19 cellular contexts compared by ENCODE assay signal in genomic region chr1:116413414-116413813, GRCh38. TPM values are rescaled to one million over a fixed set of nuclear protein-coding genes. Genes with fewer than 3 reads are reported as not detected.
DNase-seq lines count a peak whose midpoint lies in the region; ATAC-seq, FAIRE-seq and TF ChIP-seq lines count a peak whose summit lies in the region.
"Had no signal": no experiment of that assay in that cellular context is flagged by ENCODE, and none has a peak within 500 bp of the region (broad histone marks: within the 10 kb centered on the region; RNA-seq: fewer than 3 reads in every experiment).

No MANE protein-coding gene starts in this region.

- no peak overlapping the region for H3K4me2 ChIP-seq in K562 (ENCODE audit: insufficient read depth, low read length)
- H3K4me2 ChIP-seq: PC-9 had no signal

- H3K4me1 Mint-ChIP-seq in activated naive CD8-positive, alpha-beta T cell (ENCODE audit: low read depth): peaks cover 37% of the 10 kb centered on the region
- H3K4me1 Mint-ChIP-seq in activated naive CD8-positive, alpha-beta T cell treated with anti-CD3 and anti-CD28 coated beads, Interleukin-2, amount 50 U/mL, for 24 hours: peaks cover 23% of the 10 kb centered on the region
- peaks cover 19 to 41% (median 32%) of the 10 kb centered on the region in 4 donors for H3K4me1 Mint-ChIP-seq in CD4-positive, CD25-positive, alpha-beta regulatory T cell
- H3K4me1 Mint-ChIP-seq in naive thymus-derived CD4-positive, alpha-beta T cell: peaks cover 28 to 66% (median 56%) of the 10 kb centered on the region in 7 donors
- peaks cover 28% of the 10 kb centered on the region for H3K4me1 Mint-ChIP-seq in T-helper 2 cell treated with Interferon-gamma antibody and Interleukin-4, amounts not matched to agents 5 μg/mL and 100 μg/mL, for 36 hours (ENCODE audit: low read depth)

- peak overlapping the region; percentile 23 for H2AFZ ChIP-seq in K562 (ENCODE audit: low read depth, low read length)
- H2AFZ ChIP-seq: PC-9 had no signal

- H3K27ac Mint-ChIP-seq in activated naive CD8-positive, alpha-beta T cell: peak overlapping the region; percentile 12
- no peak overlapping the region for H3K27ac Mint-ChIP-seq in activated naive CD8-positive, alpha-beta T cell treated with anti-CD3 and anti-CD28 coated beads, Interleukin-2, amount 50 U/mL, for 24 hours
- H3K27ac Mint-ChIP-seq in CD4-positive, CD25-positive, alpha-beta regulatory T cell: peak overlapping the region in 2 of 3 donors; percentile 23 to 40
- peak overlapping the region in 6 of 9 donors; percentile 24 to 63 (median 42) for H3K27ac Mint-ChIP-seq in naive thymus-derived CD4-positive, alpha-beta T cell
- H3K27ac Mint-ChIP-seq in T-helper 2 cell treated with Interferon-gamma antibody and Interleukin-4, amounts not matched to agents 5 μg/mL and 100 μg/mL, for 36 hours: no peak overlapping the region
- H3K27ac Mint-ChIP-seq: B cell had no signal

- no peak for TF ChIP-seq RAD21 in K562 (CRISPR knock-in tag; conservative IDR thresholded peaks at IDR 0.05 in 1 of 2, IDR thresholded peaks at IDR 0.05 in 1 of 2)

- H3K9ac ChIP-seq in K562 (ENCODE audit: insufficient read depth in 1 of 2, low read depth in 2 of 2, low read length in 2 of 2): no peak overlapping the region

- TF ChIP-seq EP300 in K562 (IDR thresholded peaks at IDR 0.05; ENCODE audit: low read length): no peak

- H3K27ac ChIP-seq in CD4-positive, CD25-positive, alpha-beta regulatory T cell (ENCODE audit: insufficient read depth, low read length, poor library complexity, severe bottlenecking): no peak overlapping the region
- H3K27ac ChIP-seq in K562 (ENCODE audit: extremely low read depth, low read depth, low read length): no peak overlapping the region
- H3K27ac ChIP-seq in naive thymus-derived CD4-positive, alpha-beta T cell (ENCODE audit: low read depth, low read length): no peak overlapping the region
- H3K27ac ChIP-seq: PC-9, SK-N-MC had no signal

- H3K4me3 ChIP-seq in CD4-positive, CD25-positive, alpha-beta regulatory T cell (ENCODE audit: low read depth, low read length): no peak overlapping the region
- no peak overlapping the region for H3K4me3 ChIP-seq in K562
- no peak overlapping the region for H3K4me3 ChIP-seq in naive thymus-derived CD4-positive, alpha-beta T cell (ENCODE audit: low read length)
- H3K4me3 ChIP-seq: PC-9, SK-N-MC had no signal

- CTCF ChIA-PET in K562 (lab: Yijun Ruan, JAX; ENCODE audit: low intra/inter-chr PET ratio): no interaction called here
- CTCF ChIA-PET in naive thymus-derived CD4-positive, alpha-beta T cell (lab: Charles Lee): interaction anchor here (0.9 kb wide), 1 partner anchor 10 kb away, joined by 3 read pairs; no protein-coding TSS in a partner anchor

- TF ChIP-seq CTCF in K562 (IDR thresholded peaks at IDR 0.05 in 2 of 3, conservative IDR thresholded peaks at IDR 0.05 in 1 of 3; ENCODE audit: insufficient read depth in 2 of 3, low read depth in 1 of 3, low read length in 3 of 3): no peak

- peaks cover 5% of the 10 kb centered on the region for H3K36me3 ChIP-seq in CD4-positive, CD25-positive, alpha-beta regulatory T cell (ENCODE audit: control insufficient read depth, insufficient read depth, low read length)
- H3K36me3 ChIP-seq in K562 (ENCODE audit: control insufficient read depth, insufficient read depth, low read length): no peaks in the 10 kb centered on the region; the same call in 2 of the 3 replicates
- no peaks in the 10 kb centered on the region for H3K36me3 ChIP-seq in naive thymus-derived CD4-positive, alpha-beta T cell (ENCODE audit: control insufficient read depth in 2 of 3, insufficient read depth in 3 of 3, low read length in 3 of 3)

- H3K4me1 ChIP-seq in CD4-positive, CD25-positive, alpha-beta regulatory T cell (ENCODE audit: control insufficient read depth, insufficient read depth, low read length, poor library complexity, severe bottlenecking): peaks cover 16% of the 10 kb centered on the region
- H3K4me1 ChIP-seq in K562 (replicated peaks in 1 of 2; ENCODE audit: control insufficient read depth in 2 of 2, insufficient read depth in 2 of 2, low read length in 2 of 2): peaks cover 45 to 89% of the 10 kb centered on the region in 2 experiments
- peaks cover 8 to 11% of the 10 kb centered on the region in 2 donors for H3K4me1 ChIP-seq in naive thymus-derived CD4-positive, alpha-beta T cell (ENCODE audit: control insufficient read depth in 2 of 2, insufficient read depth in 2 of 2, low read length in 2 of 2)

- peaks cover 16% of the 10 kb centered on the region for H3K36me3 Mint-ChIP-seq in activated naive CD8-positive, alpha-beta T cell
- H3K36me3 Mint-ChIP-seq in activated naive CD8-positive, alpha-beta T cell treated with anti-CD3 and anti-CD28 coated beads, Interleukin-2, amount 50 U/mL, for 24 hours (ENCODE audit: low read depth): peaks cover 2% of the 10 kb centered on the region
- H3K36me3 Mint-ChIP-seq in CD4-positive, CD25-positive, alpha-beta regulatory T cell: peaks cover 14% of the 10 kb centered on the region
- H3K36me3 Mint-ChIP-seq in naive thymus-derived CD4-positive, alpha-beta T cell: peaks cover 0 to 17% (median 14%) of the 10 kb centered on the region in 5 donors
- peaks cover 5% of the 10 kb centered on the region for H3K36me3 Mint-ChIP-seq in T-helper 2 cell treated with Interferon-gamma antibody and Interleukin-4, amounts not matched to agents 5 μg/mL and 100 μg/mL, for 36 hours (ENCODE audit: low read depth)

- in situ Hi-C loops in K562 (cut with MboI): no loop called here

- BruUV-seq in K562 (replicated peaks; lab: Mats Ljungman, UMichigan): no TSS peak

- no peaks in the 10 kb centered on the region for H3K9me3 ChIP-seq in CD4-positive, CD25-positive, alpha-beta regulatory T cell (ENCODE audit: control insufficient read depth in 2 of 2, low read length in 2 of 2)
- H3K9me3 ChIP-seq in K562 (replicated peaks; ENCODE audit: control insufficient read depth, insufficient read depth, low read depth, low read length): no peaks in the 10 kb centered on the region
- H3K9me3 ChIP-seq in naive thymus-derived CD4-positive, alpha-beta T cell (ENCODE audit: control insufficient read depth in 2 of 3, low read length in 3 of 3): no peaks in the 10 kb centered on the region

- no peaks in the 10 kb centered on the region for H3K9me3 Mint-ChIP-seq in activated naive CD8-positive, alpha-beta T cell (ENCODE audit: low read depth)
- H3K9me3 Mint-ChIP-seq in activated naive CD8-positive, alpha-beta T cell treated with anti-CD3 and anti-CD28 coated beads, Interleukin-2, amount 50 U/mL, for 24 hours: no peaks in the 10 kb centered on the region
- peaks cover 0 to 1% (median 0%) of the 10 kb centered on the region in 7 donors for H3K9me3 Mint-ChIP-seq in CD4-positive, CD25-positive, alpha-beta regulatory T cell
- H3K9me3 Mint-ChIP-seq in naive thymus-derived CD4-positive, alpha-beta T cell: no peaks in the 10 kb centered on the region
- no peaks in the 10 kb centered on the region for H3K9me3 Mint-ChIP-seq in T-helper 2 cell treated with Interferon-gamma antibody and Interleukin-4, amounts not matched to agents 5 μg/mL and 100 μg/mL, for 36 hours

- intact Hi-C loops in K562 (cut with micrococcal nuclease): no loop called here
- intact Hi-C loops in naive thymus-derived CD4-positive, alpha-beta T cell (cut with micrococcal nuclease): no loop called here

- no peak for ATAC-seq in activated naive CD8-positive, alpha-beta T cell treated with anti-CD3 and anti-CD28 coated beads, Interleukin-2, amount 50 U/mL, for 24 hours
- no peak for ATAC-seq in CD4-positive, CD25-positive, alpha-beta regulatory T cell (ENCODE audit: low read depth in 2 of 2)
- ATAC-seq in K562: no peak
- no peak for ATAC-seq in naive thymus-derived CD4-positive, alpha-beta T cell

- peaks cover 10% of the 10 kb centered on the region; the same call in 2 of the 3 replicates for H3K79me2 ChIP-seq in K562 (ENCODE audit: control insufficient read depth, insufficient read depth, low read length)

- no peaks in the 10 kb centered on the region for H3K27me3 Mint-ChIP-seq in activated naive CD8-positive, alpha-beta T cell
- H3K27me3 Mint-ChIP-seq in activated naive CD8-positive, alpha-beta T cell treated with anti-CD3 and anti-CD28 coated beads, Interleukin-2, amount 50 U/mL, for 24 hours: no peaks in the 10 kb centered on the region
- peaks cover 4% of the 10 kb centered on the region for H3K27me3 Mint-ChIP-seq in CD4-positive, CD25-positive, alpha-beta regulatory T cell
- no peaks in the 10 kb centered on the region for H3K27me3 Mint-ChIP-seq in naive thymus-derived CD4-positive, alpha-beta T cell
- no peaks in the 10 kb centered on the region for H3K27me3 Mint-ChIP-seq in T-helper 2 cell treated with Interferon-gamma antibody and Interleukin-4, amounts not matched to agents 5 μg/mL and 100 μg/mL, for 36 hours (ENCODE audit: low read depth)
- H3K27me3 Mint-ChIP-seq: B cell had no signal

- no peaks in the 10 kb centered on the region for H3K27me3 ChIP-seq in CD4-positive, CD25-positive, alpha-beta regulatory T cell (ENCODE audit: control insufficient read depth, insufficient read depth, low read length)
- H3K27me3 ChIP-seq in K562 (ENCODE audit: control insufficient read depth in 2 of 2, insufficient read depth in 2 of 2, low read length in 2 of 2): no peaks in the 10 kb centered on the region
- no peaks in the 10 kb centered on the region for H3K27me3 ChIP-seq in naive thymus-derived CD4-positive, alpha-beta T cell (ENCODE audit: control insufficient read depth in 2 of 2, insufficient read depth in 2 of 2, low read length in 2 of 2)

- no peak for FAIRE-seq in K562 (lab: Jason Lieb, UNC)

- DNase-seq in activated naive CD8-positive, alpha-beta T cell treated with anti-CD3 and anti-CD28 coated beads, Interleukin-2, amount 50 U/mL, for 24 hours: no peak
- DNase-seq in CD4-positive, CD25-positive, alpha-beta regulatory T cell: no peak
- DNase-seq in K562 (ENCODE audit: extremely low read depth in 1 of 4, low spot score in 3 of 4) (no peak), Ammon's horn (ENCODE audit: low spot score) (no peak)
- DNase-seq in naive thymus-derived CD4-positive, alpha-beta T cell: no peak
- DNase-seq in T-helper 2 cell treated with Interferon-gamma antibody and Interleukin-4, amounts not matched to agents 5 μg/mL and 100 μg/mL, for 36 hours (ENCODE audit: low spot score): no peak
- DNase-seq: COR-L47, DMS79, MM.1S, NCI-H1048, NCI-H1436, NCI-H187 treated with DMSO at 0.1 percent for 48 hours, NCI-H2107, PC-9, RPMI8226, SHP77 treated with DMSO at 0.1 percent for 48 hours had no signal

- POLR2A ChIA-PET in K562 (lab: Yijun Ruan, JAX): interaction anchor here (3.2 kb wide), 1 partner anchor 12 kb away, joined by 13 read pairs; no protein-coding TSS in a partner anchor
- POLR2A ChIA-PET in naive thymus-derived CD4-positive, alpha-beta T cell (lab: Charles Lee): no interaction called here

- TF ChIP-seq POLR2A in K562 (conservative IDR thresholded peaks at IDR 0.05): no peak

- no peaks in the 10 kb centered on the region for H3K9me1 ChIP-seq in K562 (ENCODE audit: control insufficient read depth, insufficient read depth, low read length)

- H4K20me1 ChIP-seq in K562 (replicated peaks; ENCODE audit: control insufficient read depth, insufficient read depth, low read length): no peaks in the 10 kb centered on the region

- no peak overlapping the region for H3K4me3 Mint-ChIP-seq in activated naive CD8-positive, alpha-beta T cell
- H3K4me3 Mint-ChIP-seq in activated naive CD8-positive, alpha-beta T cell treated with anti-CD3 and anti-CD28 coated beads, Interleukin-2, amount 50 U/mL, for 24 hours: no peak overlapping the region
- no peak overlapping the region for H3K4me3 Mint-ChIP-seq in CD4-positive, CD25-positive, alpha-beta regulatory T cell
- H3K4me3 Mint-ChIP-seq in naive thymus-derived CD4-positive, alpha-beta T cell: no peak overlapping the region
- H3K4me3 Mint-ChIP-seq in T-helper 2 cell treated with Interferon-gamma antibody and Interleukin-4, amounts not matched to agents 5 μg/mL and 100 μg/mL, for 36 hours: no peak overlapping the region
- H3K4me3 Mint-ChIP-seq: B cell had no signal

- 76% methylated on average over 2 of the region's 2 CpGs for WGBS in K562 (ENCODE audit: insufficient coverage, low coverage, missing lambda C conversion rate)

RNA-seq across cellular contexts. Expression of gene ATP1A1, which starts 40.4 kb away (rescaled TPM):
- 228 TPM for total RNA-seq in CD4-positive, CD25-positive, alpha-beta regulatory T cell
- 10 to 100 TPM; 52.4 to 63.8 (median 58.8) TPM for polyA plus RNA-seq in CD4-positive, CD25-positive, alpha-beta regulatory T cell
- 725 and 867 TPM in 2 replicates for total RNA-seq in K562 (2011; cell fraction: chromatin; rRNA removed; ENCODE audit: low replicate concordance)
- 1,035 and 1,106 TPM in 2 replicates for total RNA-seq in K562 (2011; cell fraction: nucleolus; rRNA removed)
- total RNA-seq in K562 (2011; cell fraction: nucleoplasm; rRNA removed): 881 and 968 TPM in 2 replicates
- 234 and 262 TPM in 2 replicates for total RNA-seq in K562 (2014; rRNA removed)
- total RNA-seq in K562 (2014; rRNA removed; fragmentation: Illumina TruSeq; extraction: Trizol): 109 and 122 TPM in 2 replicates
- total RNA-seq in K562 (2015; rRNA removed; fragmentation: Illumina TruSeq; extraction: Trizol): 99.3 and 103 TPM in 2 replicates
- total RNA-seq in K562 (2021): 319 and 354 TPM in 2 replicates
- 358 and 513 TPM in 2 replicates for polyA plus RNA-seq in K562 (2011; rRNA removed)
- 378 and 399 TPM in 2 replicates for polyA plus RNA-seq in K562 (2011; cell fraction: cytosol; rRNA removed)
- polyA plus RNA-seq in K562 (2011; cell fraction: nucleus; rRNA removed): 255 and 257 TPM in 2 replicates
- 185 and 295 TPM in 2 replicates for polyA plus RNA-seq in K562 (2012)
- polyA plus RNA-seq in K562 (2014; fragmentation: Illumina TruSeq; extraction: Trizol): 358 and 388 TPM in 2 replicates
- 100 to 1,000 TPM; 113 to 135 TPM for polyA plus RNA-seq in K562 (2014; fragmentation: Nextera tagmentation; extraction: Ambion mirVana)
- 261 and 293 TPM in 2 replicates for polyA plus RNA-seq in K562 (2014; rRNA removed)
- polyA minus RNA-seq in K562 (2011; rRNA and poly(A)+ RNA removed): 616 and 874 TPM in 2 replicates
- polyA minus RNA-seq in K562 (2011; cell fraction: cytosol; rRNA and poly(A)+ RNA removed): 258 and 300 TPM in 2 replicates
- 138 and 192 TPM in 2 replicates for polyA minus RNA-seq in K562 (2011; cell fraction: nucleus; rRNA and poly(A)+ RNA removed)
- total RNA-seq in naive thymus-derived CD4-positive, alpha-beta T cell: 100 to 1,000 TPM; 228 to 315 (median 287) TPM
- polyA plus RNA-seq in naive thymus-derived CD4-positive, alpha-beta T cell: 10 to 100 TPM; 75.0 to 86.0 TPM

Comparison
In these comparisons a context has a peak if more than half of its experiments do, and no peak if none do; other contexts are left out.
1. H3K27ac Mint-ChIP-seq: peak in activated naive CD8-positive, alpha-beta T cell (single experiment), CD4-positive, CD25-positive, alpha-beta regulatory T cell (2 of 3) and naive thymus-derived CD4-positive, alpha-beta T cell (6 of 9); none in activated naive CD8-positive, alpha-beta T cell treated with anti-CD3 and anti-CD28 coated beads, Interleukin-2, amount 50 U/mL, for 24 hours (single experiment) and T-helper 2 cell treated with Interferon-gamma antibody and Interleukin-4, amounts not matched to agents 5 μg/mL and 100 μg/mL, for 36 hours (single experiment).